In the genomic region with DNA sequence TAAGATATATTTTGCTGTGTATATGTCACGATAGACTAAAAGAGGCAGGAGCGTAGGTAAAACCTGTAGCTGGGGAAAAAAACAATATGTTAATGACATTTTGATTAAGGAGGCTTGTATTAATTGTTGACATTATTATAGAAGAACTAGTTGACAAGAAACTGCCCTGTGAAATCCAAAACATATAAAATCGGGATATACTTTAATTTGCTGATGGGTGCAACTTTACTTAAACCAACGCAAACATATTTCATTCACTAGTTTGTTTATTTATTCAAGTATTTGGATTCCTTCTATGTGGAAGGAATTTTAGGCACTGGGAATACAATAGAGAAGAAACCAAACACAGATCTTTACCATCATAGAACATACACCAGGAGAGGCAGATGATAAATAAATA, we compare ENCODE assay signal across 28 cellular contexts. TPM values are rescaled to one million over a fixed set of nuclear protein-coding genes. Genes with fewer than 3 reads are reported as not detected.
DNase-seq lines count a peak whose midpoint lies in the region; ATAC-seq, FAIRE-seq and TF ChIP-seq lines count a peak whose summit lies in the region.
"Had no signal": no experiment of that assay in that cellular context is flagged by ENCODE, and none has a peak within 500 bp of the region (broad histone marks: within the 10 kb centered on the region; RNA-seq: fewer than 3 reads in every experiment).

No MANE protein-coding gene starts in this region.

- DNase-seq in A549 (ENCODE audit: low read depth in 1 of 2, low spot score in 1 of 2) (no peak), IMR-90 (no peak), K562 (ENCODE audit: extremely low read depth in 1 of 4, low spot score in 3 of 4) (no peak), glutamatergic neuron (no peak), NCI-H1105 (lab: John Stamatoyannopoulos, UW) (no peak), spleen (no peak)
- DNase-seq: 8988T; AML-193; BE2C; C1 segment of cervical spinal cord; CD4-positive, alpha-beta memory T cell; CD4-positive, CD25-positive, alpha-beta regulatory T cell; CD8-positive, alpha-beta memory T cell; COR-L47; DMS 273 treated with DMSO at 0.1 percent for 48 hours; DMS153; DMS53; DMS79; DND-41; EL; GDM1 had no signal

- H2BK20ac ChIP-seq in IMR-90 (ENCODE audit: low read depth, low read length) = no peak overlapping the region

- no peak overlapping the region for H2BK15ac ChIP-seq in IMR-90 (ENCODE audit: low read depth, low read length)

- H4K5ac ChIP-seq in IMR-90 (ENCODE audit: low read depth, low read length) = no peak overlapping the region

- ATAC-seq in A549 (no peak), IMR-90 (ENCODE audit: low read depth) (no peak), K562 (no peak), gastroesophageal sphincter (no peak)
- ATAC-seq: GM12878 had no signal

- H3K9me3 ChIP-seq in A549 (no peaks in the 10 kb centered on the region), IMR-90 (ENCODE audit: control insufficient read depth, insufficient read depth, low read length) (no peaks in the 10 kb centered on the region), K562 (replicated peaks; ENCODE audit: control insufficient read depth, insufficient read depth, low read depth, low read length) (no peaks in the 10 kb centered on the region), gastroesophageal sphincter (no peaks in the 10 kb centered on the region), spleen (peaks cover 0 to 3% (median 0%) of the 10 kb centered on the region in 8 donors)
- H3K9me3 ChIP-seq: BE2C had no signal

- H4K91ac ChIP-seq in IMR-90 (ENCODE audit: insufficient read depth, low read depth, low read length) = no peak overlapping the region

- H2BK5ac ChIP-seq in IMR-90 (ENCODE audit: low read depth, low read length, poor library complexity, severe bottlenecking) = no peak overlapping the region

- no peak overlapping the region for H3K4ac ChIP-seq in IMR-90 (ENCODE audit: low read depth, low read length)

- H3K23ac ChIP-seq in IMR-90 (ENCODE audit: low read depth, low read length) = no peak overlapping the region

- peaks cover 4% of the 10 kb centered on the region for H3K27me3 Mint-ChIP-seq in glutamatergic neuron (ENCODE audit: unreplicated experiment)
- H3K27me3 Mint-ChIP-seq: CD4-positive, alpha-beta memory T cell; CD4-positive, CD25-positive, alpha-beta regulatory T cell; CD8-positive, alpha-beta memory T cell had no signal

- peak overlapping the region; percentile 59 for H3K27ac Mint-ChIP-seq in glutamatergic neuron (ENCODE audit: unreplicated experiment)
- H3K27ac Mint-ChIP-seq: CD14-positive monocyte had no signal

- no peak for TF ChIP-seq RAD21 in A549 (conservative IDR thresholded peaks at IDR 0.05 in 1 of 2, IDR thresholded peaks at IDR 0.05 in 1 of 2)
- no peak for TF ChIP-seq RAD21 in IMR-90 (IDR thresholded peaks at IDR 0.05; ENCODE audit: low read length)
- no peak for TF ChIP-seq RAD21 in K562 (CRISPR knock-in tag; conservative IDR thresholded peaks at IDR 0.05 in 1 of 2, IDR thresholded peaks at IDR 0.05 in 1 of 2)

- H3K9ac ChIP-seq in IMR-90 (ENCODE audit: low read depth, low read length) (no peak overlapping the region), K562 (ENCODE audit: insufficient read depth in 1 of 2, low read depth in 2 of 2, low read length in 2 of 2) (no peak overlapping the region)
- H3K9ac ChIP-seq: BLaER1 had no signal

- WGBS in A549 (ENCODE audit: missing lambda C conversion rate) = 85% methylated on average over 4 of the region's 4 CpGs
- no CpG with 5 or more reads among the region's 4 CpGs for WGBS in IMR-90 (ENCODE audit: extremely low coverage in 2 of 2, insufficient read length in 1 of 2), 2 experiments
- WGBS in K562 (ENCODE audit: insufficient coverage, low coverage, missing lambda C conversion rate) = 88% methylated on average over 4 of the region's 4 CpGs
- 89 to 91% methylated on average over 4 of the region's 4 CpGs for WGBS in gastroesophageal sphincter (ENCODE audit: low coverage in 1 of 2), 2 donors
- 95 to 98% (median 96%) methylated on average over 4 of the region's 4 CpGs for WGBS in spleen, 5 donors

- in situ Hi-C loops in IMR-90 (cut with MboI; ENCODE audit: low sequenced_read_pairs) (no loop called here), K562 (cut with MboI) (no loop called here)

- H3K4me2 ChIP-seq in A549 (no peak overlapping the region), IMR-90 (ENCODE audit: low read depth, low read length) (no peak overlapping the region), K562 (ENCODE audit: insufficient read depth, low read length) (no peak overlapping the region)
- H3K4me2 ChIP-seq: BLaER1 had no signal

- no peak overlapping the region for H3K18ac ChIP-seq in IMR-90 (ENCODE audit: low read depth, low read length)

- H2AK5ac ChIP-seq in IMR-90 (ENCODE audit: low read depth, low read length) = no peak overlapping the region

- H2AFZ ChIP-seq in IMR-90 (replicated peaks; ENCODE audit: low read length, poor library complexity) (no peak overlapping the region), K562 (ENCODE audit: low read depth, low read length) (no peak overlapping the region)

- no TSS peak for BruUV-seq in IMR-90 (replicated peaks; lab: Mats Ljungman, UMichigan)
- no TSS peak for BruUV-seq in K562 (replicated peaks; lab: Mats Ljungman, UMichigan)

- H4K8ac ChIP-seq in IMR-90 (ENCODE audit: low read depth in 2 of 2, low read length in 2 of 2) = no peak overlapping the region

- peaks cover 37% of the 10 kb centered on the region for H3K4me1 Mint-ChIP-seq in glutamatergic neuron (ENCODE audit: low read depth, unreplicated experiment)

- H3K9me3 Mint-ChIP-seq in glutamatergic neuron (ENCODE audit: unreplicated experiment) = peaks cover 4% of the 10 kb centered on the region
- H3K9me3 Mint-ChIP-seq: CD4-positive, alpha-beta memory T cell; CD4-positive, CD25-positive, alpha-beta regulatory T cell; CD8-positive, alpha-beta memory T cell had no signal

- H3K79me1 ChIP-seq in IMR-90 (ENCODE audit: low read depth in 1 of 2, low read length in 2 of 2) = peaks cover 26 to 31% of the 10 kb centered on the region in 2 experiments

- no peak overlapping the region for H2AK9ac ChIP-seq in IMR-90 (replicated peaks; ENCODE audit: low read depth, low read length, poor library complexity)

- H3K9me1 ChIP-seq in IMR-90 (ENCODE audit: insufficient read depth, low read length) (peaks cover 3% of the 10 kb centered on the region; the same call in 1 of the 2 replicates), K562 (ENCODE audit: control insufficient read depth, insufficient read depth, low read length) (no peaks in the 10 kb centered on the region)

- H2BK120ac ChIP-seq in IMR-90 (ENCODE audit: low read depth, low read length) = no peak overlapping the region

- H3K27ac ChIP-seq in A549 (no peak overlapping the region), IMR-90 (ENCODE audit: insufficient read depth, low read length) (no peak overlapping the region), K562 (ENCODE audit: extremely low read depth, low read depth, low read length) (no peak overlapping the region), gastroesophageal sphincter (no peak overlapping the region), spleen (no peak overlapping the region)
- H3K27ac ChIP-seq: BLaER1 had no signal

- intact Hi-C loops in IMR-90 (cut with micrococcal nuclease) = no loop called here
- intact Hi-C loops in K562 (cut with micrococcal nuclease) = no loop called here
- intact Hi-C loops in spleen (cut with DNase I; ENCODE audit: low total_unique reads) = no loop called here

- H3K36me3 ChIP-seq in IMR-90 (ENCODE audit: control insufficient read depth, insufficient read depth, low read length) = no peaks in the 10 kb centered on the region
- H3K36me3 ChIP-seq in K562 (ENCODE audit: control insufficient read depth, insufficient read depth, low read length) = no peaks in the 10 kb centered on the region
- no peaks in the 10 kb centered on the region for H3K36me3 ChIP-seq in gastroesophageal sphincter
- peaks cover 0 to 15% (median 0%) of the 10 kb centered on the region in 6 donors for H3K36me3 ChIP-seq in spleen
- H3K36me3 ChIP-seq: BE2C had no signal

- FAIRE-seq in A549 (lab: Jason Lieb, UNC) (no peak), K562 (lab: Jason Lieb, UNC) (no peak)
- FAIRE-seq: A204.1, GM12878, GM12892, GM18507 had no signal

- H3K79me2 ChIP-seq in K562 (ENCODE audit: control insufficient read depth, insufficient read depth, low read length) = peaks cover 36% of the 10 kb centered on the region

- H4K20me1 ChIP-seq in IMR-90 (ENCODE audit: insufficient read depth, low read length) (no peaks in the 10 kb centered on the region; the same call in 1 of the 2 replicates), K562 (replicated peaks; ENCODE audit: control insufficient read depth, insufficient read depth, low read length) (no peaks in the 10 kb centered on the region)
- H4K20me1 ChIP-seq: BLaER1 had no signal

- TF ChIP-seq CTCF in A549 (IDR thresholded peaks at IDR 0.05) (no peak), IMR-90 (conservative IDR thresholded peaks at IDR 0.05; ENCODE audit: low read depth, low read length) (no peak), K562 (IDR thresholded peaks at IDR 0.05 in 2 of 3, conservative IDR thresholded peaks at IDR 0.05 in 1 of 3; ENCODE audit: insufficient read depth in 2 of 3, low read depth in 1 of 3, low read length in 3 of 3) (no peak), glutamatergic neuron (IDR thresholded peaks at IDR 0.05; ENCODE audit: partially characterized antibody, unreplicated experiment) (no peak), gastroesophageal sphincter (IDR thresholded peaks at IDR 0.05) (no peak), spleen (IDR thresholded peaks at IDR 0.05 in 8 of 11, conservative IDR thresholded peaks at IDR 0.05 in 3 of 11) (no peak)

- POLR2A ChIA-PET in A549 (lab: Yijun Ruan, JAX) = no interaction called here
- POLR2A ChIA-PET in IMR-90 (lab: Charles Lee; ENCODE audit: unreplicated experiment) = no interaction called here
- POLR2A ChIA-PET in K562 (lab: Yijun Ruan, JAX) = interaction anchor here (1.2 kb wide), 1 partner anchor 12 kb away, joined by 3 read pairs; no protein-coding TSS in a partner anchor

- TF ChIP-seq POLR2A in A549 (IDR thresholded peaks at IDR 0.05; ENCODE audit: low read length) (no peak), IMR-90 (IDR thresholded peaks at IDR 0.05; ENCODE audit: low read depth, low read length) (no peak), K562 (conservative IDR thresholded peaks at IDR 0.05) (no peak), gastroesophageal sphincter (IDR thresholded peaks at IDR 0.05) (no peak), spleen (IDR thresholded peaks at IDR 0.05) (no peak)

- H3K4me3 Mint-ChIP-seq in glutamatergic neuron (ENCODE audit: unreplicated experiment) = no peak overlapping the region
- H3K4me3 Mint-ChIP-seq: CD14-positive monocyte; CD8-positive, alpha-beta memory T cell had no signal

- TF ChIP-seq EP300 in A549 (IDR thresholded peaks at IDR 0.05) = no peak
- TF ChIP-seq EP300 in K562 (IDR thresholded peaks at IDR 0.05; ENCODE audit: low read length) = no peak
- no peak for TF ChIP-seq EP300 in gastroesophageal sphincter (IDR thresholded peaks at IDR 0.05)

- H3K27me3 ChIP-seq in IMR-90 (ENCODE audit: control insufficient read depth, insufficient read depth, low read length) (no peaks in the 10 kb centered on the region), K562 (ENCODE audit: control insufficient read depth in 2 of 2, insufficient read depth in 2 of 2, low read length in 2 of 2) (no peaks in the 10 kb centered on the region), gastroesophageal sphincter (no peaks in the 10 kb centered on the region), spleen (replicated peaks in 1 of 7) (no peaks in the 10 kb centered on the region)
- H3K27me3 ChIP-seq: BE2C, BLaER1 had no signal

- no peak overlapping the region for H3K14ac ChIP-seq in IMR-90 (replicated peaks; ENCODE audit: low read depth, low read length)

- H3K36me3 Mint-ChIP-seq in glutamatergic neuron (ENCODE audit: unreplicated experiment) = no peaks in the 10 kb centered on the region

- dilution Hi-C loops in IMR-90 (cut with HindIII; ENCODE audit: low sequenced_read_pairs, unreplicated experiment) = no loop called here

- H3K56ac ChIP-seq in IMR-90 (ENCODE audit: extremely low read depth, insufficient read depth, low read length) = no peak overlapping the region

- CTCF ChIA-PET in A549 (lab: Yijun Ruan, JAX) = interaction anchor here (1.0 kb wide), 1 partner anchor 13 kb away, joined by 3 read pairs; no protein-coding TSS in a partner anchor
- CTCF ChIA-PET in IMR-90 (lab: Yijun Ruan, JAX) = interaction anchor here (0.6 kb wide), 2 partner anchors 113 to 904 kb away, joined by 3 to 4 read pairs; no protein-coding TSS in a partner anchor
- CTCF ChIA-PET in K562 (lab: Yijun Ruan, JAX; ENCODE audit: low intra/inter-chr PET ratio) = no interaction called here

- no peaks in the 10 kb centered on the region for H3K4me1 ChIP-seq in A549
- H3K4me1 ChIP-seq in IMR-90 (ENCODE audit: control insufficient read depth, insufficient read depth, low read length) = no peaks in the 10 kb centered on the region
- H3K4me1 ChIP-seq in K562 (replicated peaks in 1 of 2; ENCODE audit: control insufficient read depth in 2 of 2, insufficient read depth in 2 of 2, low read length in 2 of 2) = peaks cover 5 to 19% of the 10 kb centered on the region in 2 experiments; a peak in 3 of 5 replicates
- H3K4me1 ChIP-seq in gastroesophageal sphincter = no peaks in the 10 kb centered on the region
- H3K4me1 ChIP-seq in spleen = peaks cover 0 to 36% (median 6%) of the 10 kb centered on the region in 6 donors
- H3K4me1 ChIP-seq: BE2C had no signal

- no peak overlapping the region for H3K4me3 ChIP-seq in A549
- no peak overlapping the region for H3K4me3 ChIP-seq in IMR-90 (ENCODE audit: insufficient read depth, low read depth, low read length)
- no peak overlapping the region for H3K4me3 ChIP-seq in K562
- no peak overlapping the region for H3K4me3 ChIP-seq in gastroesophageal sphincter
- no peak overlapping the region for H3K4me3 ChIP-seq in spleen
- H3K4me3 ChIP-seq: BLaER1, GM12878 had no signal

RNA-seq across cellular contexts. Expression of a gene that starts 8.0 kb away (rescaled TPM):
- 7.0 and 11.2 TPM in 2 replicates for polyA plus RNA-seq in A549 (2011; rRNA removed)
- 3.8 TPM in 2 replicates for polyA plus RNA-seq in A549 (2012; cell fraction: cytosol; rRNA removed)
- 3.1 and 5.0 TPM in 2 replicates for polyA plus RNA-seq in A549 (2012; cell fraction: nucleus; rRNA removed)
- polyA plus RNA-seq in A549 (2017; fragmentation: RNase III; extraction: RNeasy Plus Mini Kit Qiagen cat#74134 plus additional on column Dnase treatment) = 4.2 to 5.5 TPM (median 4.4 TPM) in 3 replicates
- 30.6 and 32.8 TPM in 2 replicates for polyA minus RNA-seq in A549 (2011; rRNA and poly(A)+ RNA removed)
- 18.6 and 23.3 TPM in 2 replicates for total RNA-seq in IMR-90 (2012; rRNA removed)
- 3.7 and 8.2 TPM in 2 replicates for polyA plus RNA-seq in IMR-90 (2012; rRNA removed)
- 1.4 and 1.9 TPM in 2 replicates for polyA plus RNA-seq in IMR-90 (2012; cell fraction: cytosol; rRNA removed)
- polyA plus RNA-seq in IMR-90 (2012; cell fraction: nucleus; rRNA removed; ENCODE audit: low replicate concordance) = 2.3 and 3.7 TPM in 2 replicates
- total RNA-seq in K562 (2011; cell fraction: chromatin; rRNA removed; ENCODE audit: low replicate concordance) = 31.4 and 76.2 TPM in 2 replicates
- total RNA-seq in K562 (2011; cell fraction: nucleolus; rRNA removed) = 10.5 and 11.4 TPM in 2 replicates
- 25.4 and 27.6 TPM in 2 replicates for total RNA-seq in K562 (2011; cell fraction: nucleoplasm; rRNA removed)
- 6.9 and 7.5 TPM in 2 replicates for total RNA-seq in K562 (2014; rRNA removed)
- total RNA-seq in K562 (2014; rRNA removed; fragmentation: Illumina TruSeq; extraction: Trizol) = 9.4 and 9.6 TPM in 2 replicates
- total RNA-seq in K562 (2015; rRNA removed; fragmentation: Illumina TruSeq; extraction: Trizol) = 9.0 and 11.0 TPM in 2 replicates
- total RNA-seq in K562 (2021) = 6.6 and 7.4 TPM in 2 replicates
- 2.7 and 5.3 TPM in 2 replicates for polyA plus RNA-seq in K562 (2011; rRNA removed)
- 2.6 and 4.7 TPM in 2 replicates for polyA plus RNA-seq in K562 (2011; cell fraction: cytosol; rRNA removed)
- 6.2 and 9.5 TPM in 2 replicates for polyA plus RNA-seq in K562 (2011; cell fraction: nucleus; rRNA removed)
- 4.0 and 5.5 TPM in 2 replicates for polyA plus RNA-seq in K562 (2012)
- polyA plus RNA-seq in K562 (2014; fragmentation: Illumina TruSeq; extraction: Trizol) = 3.9 and 4.6 TPM in 2 replicates
- 1 to 10 TPM; 1.4 to 2.1 TPM for polyA plus RNA-seq in K562 (2014; fragmentation: Nextera tagmentation; extraction: Ambion mirVana)
- polyA plus RNA-seq in K562 (2014; rRNA removed) = 2.1 and 4.9 TPM in 2 replicates
- polyA minus RNA-seq in K562 (2011; rRNA and poly(A)+ RNA removed) = 39.9 and 46.8 TPM in 2 replicates
- 3.0 and 7.3 TPM in 2 replicates for polyA minus RNA-seq in K562 (2011; cell fraction: cytosol; rRNA and poly(A)+ RNA removed)
- polyA minus RNA-seq in K562 (2011; cell fraction: nucleus; rRNA and poly(A)+ RNA removed) = 24.4 and 36.3 TPM in 2 replicates
- 41.8 TPM for total RNA-seq in glutamatergic neuron (ENCODE audit: unreplicated experiment)
- 10 to 100 TPM; 19.3 to 51.4 (median 28.8) TPM for total RNA-seq in gastroesophageal sphincter
- total RNA-seq in spleen = 10 to 100 TPM; 33.4 to 55.9 (median 50.5) TPM
- polyA plus RNA-seq in spleen = 1 to 10 TPM; 2.8 to 6.2 (median 3.4) TPM

RNA-seq across cellular contexts. Expression of a gene that starts 20.7 kb away (rescaled TPM):
- polyA plus RNA-seq in A549 (2011; rRNA removed) (65.6 and 104 TPM in 2 replicates), A549 (2017; fragmentation: RNase III; extraction: RNeasy Plus Mini Kit Qiagen cat#74134 plus additional on column Dnase treatment) (58.7 to 63.9 TPM (median 59.5 TPM) in 3 replicates), IMR-90 (2012; rRNA removed) (55.8 and 62.5 TPM in 2 replicates), K562 (2011; rRNA removed) (56.6 and 64.9 TPM in 2 replicates), K562 (2014; fragmentation: Illumina TruSeq; extraction: Trizol) (74.6 and 103 TPM in 2 replicates), K562 (2014; fragmentation: Nextera tagmentation; extraction: Ambion mirVana) (10 to 100 TPM; 45.4 to 48.1 TPM), K562 (2014; rRNA removed) (61.7 and 72.6 TPM in 2 replicates), spleen (10 to 100 TPM; 50.2 to 61.0 (median 53.5) TPM)
- 33.0 and 33.3 TPM in 2 replicates for polyA plus RNA-seq in A549 (2012; cell fraction: cytosol; rRNA removed)
- 14.2 and 15.3 TPM in 2 replicates for polyA plus RNA-seq in A549 (2012; cell fraction: nucleus; rRNA removed)
- polyA minus RNA-seq in A549 (2011; rRNA and poly(A)+ RNA removed) = 12.8 and 15.9 TPM in 2 replicates
- total RNA-seq in IMR-90 (2012; rRNA removed) (38.7 and 72.2 TPM in 2 replicates), K562 (2014; rRNA removed) (40.4 and 50.9 TPM in 2 replicates), K562 (2014; rRNA removed; fragmentation: Illumina TruSeq; extraction: Trizol) (65.8 and 76.3 TPM in 2 replicates), K562 (2015; rRNA removed; fragmentation: Illumina TruSeq; extraction: Trizol) (82.3 and 86.0 TPM in 2 replicates), K562 (2021) (65.4 and 65.7 TPM in 2 replicates), glutamatergic neuron (ENCODE audit: unreplicated experiment) (66.7 TPM), gastroesophageal sphincter (10 to 100 TPM; 43.6 to 53.0 (median 47.7) TPM), spleen (10 to 100 TPM; 35.5 to 53.8 (median 47.1) TPM)
- polyA plus RNA-seq in IMR-90 (2012; cell fraction: cytosol; rRNA removed) = 6.4 and 10.7 TPM in 2 replicates
- polyA plus RNA-seq in IMR-90 (2012; cell fraction: nucleus; rRNA removed; ENCODE audit: low replicate concordance) = 3.1 and 17.4 TPM in 2 replicates
- 12.5 and 24.9 TPM in 2 replicates for total RNA-seq in K562 (2011; cell fraction: chromatin; rRNA removed; ENCODE audit: low replicate concordance)
- total RNA-seq in K562 (2011; cell fraction: nucleolus; rRNA removed) = 7.8 and 10.1 TPM in 2 replicates
- total RNA-seq in K562 (2011; cell fraction: nucleoplasm; rRNA removed) = 21.5 and 43.8 TPM in 2 replicates
- polyA plus RNA-seq in K562 (2011; cell fraction: cytosol; rRNA removed) = 14.8 and 21.3 TPM in 2 replicates
- 13.3 and 19.5 TPM in 2 replicates for polyA plus RNA-seq in K562 (2011; cell fraction: nucleus; rRNA removed)
- polyA plus RNA-seq in K562 (2012) = 63.9 and 76.0 TPM in 2 replicates
- polyA minus RNA-seq in K562 (2011; rRNA and poly(A)+ RNA removed) = 45.2 and 46.6 TPM in 2 replicates
- polyA minus RNA-seq in K562 (2011; cell fraction: cytosol; rRNA and poly(A)+ RNA removed) = 7.9 and 17.8 TPM in 2 replicates
- polyA minus RNA-seq in K562 (2011; cell fraction: nucleus; rRNA and poly(A)+ RNA removed) = 12.1 and 16.8 TPM in 2 replicates
